1 cellular context compared by ENCODE assay signal in genomic region chr11:64250406-64250874, GRCh38.
TF ChIP-seq lines count a peak whose summit lies in the region.

No MANE protein-coding gene starts in this region.

TF ChIP-seq in GM12878, 131 proteins besides CTCF, POLR2A, EP300 and RAD21:
- TF ChIP-seq JUND (IDR thresholded peaks at IDR 0.05; ENCODE audit: low read depth, low read length) (no peak), CREB1 (IDR thresholded peaks at IDR 0.05; ENCODE audit: low read depth) (no peak), EZH2 (IDR thresholded peaks at IDR 0.05; ENCODE audit: borderline replicate concordance, control insufficient read depth, low read depth, low read length) (no peak)
